In the genomic region with DNA sequence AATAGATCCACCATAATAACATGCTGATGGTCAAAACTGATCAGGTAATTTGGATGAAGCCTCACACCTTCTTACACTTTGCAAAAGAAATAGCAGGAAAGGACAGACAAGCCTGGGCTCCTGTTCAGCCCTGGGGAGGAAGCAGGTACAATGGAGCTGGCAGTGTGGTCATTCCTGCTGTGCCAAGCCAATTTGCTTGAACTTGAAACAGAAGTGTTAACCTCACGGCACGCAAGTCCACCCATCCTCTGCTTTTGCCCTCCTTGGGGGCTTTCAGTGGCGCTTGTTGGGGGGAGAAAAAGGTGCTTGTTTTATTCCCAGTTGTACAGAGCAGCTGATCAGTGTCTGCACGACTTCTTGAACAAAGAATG, we compare ENCODE assay signal across 8 cellular contexts. TPM values are rescaled to one million over a fixed set of nuclear protein-coding genes. Genes with fewer than 3 reads are reported as not detected.
DNase-seq lines count a peak whose midpoint lies in the region; TF ChIP-seq lines count a peak whose summit lies in the region.

No MANE protein-coding gene starts in this region.

- no peak overlapping the region for H3K27ac ChIP-seq in breast epithelium
- H3K27ac ChIP-seq in OCI-LY1 (ENCODE audit: low read depth, low read length, poor library complexity, severe bottlenecking), result peak overlapping the region; percentile 25
- H3K27ac ChIP-seq in suprapubic skin, result no peak overlapping the region

- DNase-seq in breast epithelium (ENCODE audit: low spot score in 2 of 2) (no peak), MCF 10A (ENCODE audit: unreplicated experiment) (no peak), glutamatergic neuron (no peak), suprapubic skin (ENCODE audit: low spot score in 2 of 2) (no peak), NCI-H524 (lab: John Stamatoyannopoulos, UW) (no peak), HPDE6-E6E7 (ENCODE audit: extremely low spot score) (no peak)
- no peak for DNase-seq in stimulated activated naive CD4-positive, alpha-beta T cell treated with Interleukin-2 at 50 U/mL for 16 hours (lab: John Stamatoyannopoulos, UW)

- no TSS peak for BruUV-seq in MCF 10A (replicated peaks; lab: Mats Ljungman, UMichigan)

- WGBS in suprapubic skin, result 31% methylated on average over 4 of the region's 4 CpGs

- POLR2A ChIA-PET in MCF 10A (lab: Yijun Ruan, JAX), result interaction anchor here (0.6 to 1.2 kb wide), 5 partner anchors 46 to 260 kb away, joined by 3 to 6 read pairs (median 4); no protein-coding TSS in a partner anchor

- H2AFZ ChIP-seq in OCI-LY1 (ENCODE audit: low read length), result 0 out of 2 replicates have a peak overlapping the region, but pooled peaks have one; percentile 10

- H3K9me3 ChIP-seq in breast epithelium (no peaks in the 10 kb centered on the region), OCI-LY1 (ENCODE audit: low read length) (peaks cover 5% of the 10 kb centered on the region; the same call in 1 of the 2 replicates), suprapubic skin (no peaks in the 10 kb centered on the region)

- peaks cover 5% of the 10 kb centered on the region for H3K36me3 Mint-ChIP-seq in MCF 10A (ENCODE audit: insufficient read depth, unreplicated experiment)
- H3K36me3 Mint-ChIP-seq in glutamatergic neuron (ENCODE audit: unreplicated experiment), result peaks cover 14% of the 10 kb centered on the region

- H3K27me3 Mint-ChIP-seq in MCF 10A (ENCODE audit: insufficient read depth, unreplicated experiment), result peaks cover 20% of the 10 kb centered on the region
- no peaks in the 10 kb centered on the region for H3K27me3 Mint-ChIP-seq in glutamatergic neuron (ENCODE audit: unreplicated experiment)

- peaks cover 7% of the 10 kb centered on the region for H3K9me3 Mint-ChIP-seq in MCF 10A (ENCODE audit: unreplicated experiment)
- H3K9me3 Mint-ChIP-seq in glutamatergic neuron (ENCODE audit: unreplicated experiment), result peaks cover 9% of the 10 kb centered on the region

- intact Hi-C loops in breast epithelium (cut with DNase I; ENCODE audit: low total_unique reads), result loop anchor here (10.0 kb wide), 1 partner anchor 255 kb away; no protein-coding TSS in a partner anchor
- intact Hi-C loops in MCF 10A (cut with micrococcal nuclease), result loop anchor here (1.0 to 2.0 kb wide), 4 partner anchors 260 to 735 kb away; no protein-coding TSS in a partner anchor

- peak overlapping the region; percentile 1; the same call in 1 of the 2 replicates for H3K9ac ChIP-seq in OCI-LY1 (ENCODE audit: low read length)

- no peaks in the 10 kb centered on the region for H4K20me1 ChIP-seq in OCI-LY1 (ENCODE audit: insufficient read depth, low read length)

- peaks cover 22% of the 10 kb centered on the region for H3K4me1 Mint-ChIP-seq in MCF 10A (ENCODE audit: insufficient read depth, unreplicated experiment)
- peaks cover 10% of the 10 kb centered on the region for H3K4me1 Mint-ChIP-seq in glutamatergic neuron (ENCODE audit: low read depth, unreplicated experiment)

- H3K27ac Mint-ChIP-seq in MCF 10A (ENCODE audit: low read depth, unreplicated experiment), result no peak overlapping the region
- peak overlapping the region; percentile 94 for H3K27ac Mint-ChIP-seq in glutamatergic neuron (ENCODE audit: unreplicated experiment)

- TF ChIP-seq POLR2A in breast epithelium (IDR thresholded peaks at IDR 0.05), result no peak
- TF ChIP-seq POLR2A in suprapubic skin (IDR thresholded peaks at IDR 0.05), result no peak

- no peak overlapping the region for H3K4me3 Mint-ChIP-seq in MCF 10A (ENCODE audit: unreplicated experiment)
- peak overlapping the region; percentile 56 for H3K4me3 Mint-ChIP-seq in glutamatergic neuron (ENCODE audit: unreplicated experiment)

- no peaks in the 10 kb centered on the region for H3K4me1 ChIP-seq in breast epithelium
- peaks cover 25% of the 10 kb centered on the region for H3K4me1 ChIP-seq in OCI-LY1 (ENCODE audit: insufficient read depth, low read length, severe bottlenecking)
- H3K4me1 ChIP-seq in suprapubic skin, result peaks cover 11% of the 10 kb centered on the region

- no peaks in the 10 kb centered on the region for H3F3A ChIP-seq in OCI-LY1 (ENCODE audit: insufficient read depth, low read length)

- CTCF ChIA-PET in MCF 10A (lab: Yijun Ruan, JAX), result interaction anchor here (0.6 to 6.6 kb wide), 23 partner anchors 13 to 1145 kb away, joined by 3 to 111 read pairs (median 5); partner anchors contain the start of genes DPH3 and OXNAD1

- no peaks in the 10 kb centered on the region for H3K9me2 ChIP-seq in OCI-LY1 (ENCODE audit: low read depth, low read length)

- H3K4me3 ChIP-seq in breast epithelium (peak overlapping the region in 2 of 3 donors; percentile 11 to 45), OCI-LY1 (ENCODE audit: low read depth, low read length, poor library complexity, severe bottlenecking) (no peak overlapping the region), suprapubic skin (peak overlapping the region; percentile 17)

- no peak for TF ChIP-seq EP300 in suprapubic skin (IDR thresholded peaks at IDR 0.05)

- TF ChIP-seq CTCF in breast epithelium (IDR thresholded peaks at IDR 0.05) (no peak), MCF 10A (IDR thresholded peaks at IDR 0.05; ENCODE audit: unreplicated experiment) (no peak), OCI-LY1 (IDR thresholded peaks at IDR 0.05; ENCODE audit: low read length) (no peak), glutamatergic neuron (IDR thresholded peaks at IDR 0.05; ENCODE audit: partially characterized antibody, unreplicated experiment) (no peak), suprapubic skin (IDR thresholded peaks at IDR 0.05) (no peak)

- H3K27me3 ChIP-seq in breast epithelium, result no peaks in the 10 kb centered on the region
- H3K27me3 ChIP-seq in OCI-LY1 (ENCODE audit: insufficient read depth, low read length), result no peaks in the 10 kb centered on the region
- no peaks in the 10 kb centered on the region for H3K27me3 ChIP-seq in suprapubic skin

- no peaks in the 10 kb centered on the region for H3K79me2 ChIP-seq in OCI-LY1 (ENCODE audit: insufficient read depth, low read length)

- no peaks in the 10 kb centered on the region for H3K36me3 ChIP-seq in breast epithelium
- no peaks in the 10 kb centered on the region for H3K36me3 ChIP-seq in OCI-LY1 (ENCODE audit: insufficient read depth, low read length)
- H3K36me3 ChIP-seq in suprapubic skin, result no peaks in the 10 kb centered on the region

- no peak overlapping the region; the same call in 1 of the 2 replicates for H3K4me2 ChIP-seq in OCI-LY1 (ENCODE audit: low read length)

RNA-seq across cellular contexts. Expression of gene RFTN1, which starts 36.8 kb away (rescaled TPM):
- total RNA-seq in breast epithelium (100 to 1,000 TPM in 1 of 3 donors, 10 to 100 TPM in 2; 13.9 to 108 (median 29.5) TPM), MCF 10A (2022) (2.1 and 4.5 TPM in 2 replicates), glutamatergic neuron (ENCODE audit: unreplicated experiment) (6.4 TPM), suprapubic skin (10 to 100 TPM; 10.3 to 26.9 (median 22.3) TPM)

RNA-seq across cellular contexts. Expression of gene DAZL, which starts 54.9 kb away (rescaled TPM):
- total RNA-seq in breast epithelium (not detected), MCF 10A (2022) (not detected in 2 replicates), glutamatergic neuron (ENCODE audit: unreplicated experiment) (0.51 TPM), suprapubic skin (under 1 TPM in 1 of 4 donors, not detected in 3; 0.25 TPM)
